Comparison of ENCODE assay signal across 16 cellular contexts in genomic region chr15:71197620-71198019, GRCh38.
DNase-seq lines count a peak whose midpoint lies in the region; ATAC-seq and TF ChIP-seq lines count a peak whose summit lies in the region.
"Had no signal": no experiment of that assay in that cellular context is flagged by ENCODE, and none has a peak within 500 bp of the region (broad histone marks: within the 10 kb centered on the region; RNA-seq: fewer than 3 reads in every experiment).

No MANE protein-coding gene starts in this region.

- ATAC-seq in DND-41 (ENCODE audit: insufficient read depth, low read depth) (no peak), HG03460 (IDR thresholded peaks at IDR 0.05; ENCODE audit: unreplicated experiment) (no peak), GM19035 (IDR thresholded peaks at IDR 0.05; ENCODE audit: unreplicated experiment) (no peak)
- ATAC-seq: GM23338 had no signal

- H3K9ac ChIP-seq in DND-41 (ENCODE audit: low read depth, low read length), result no peak overlapping the region

- no peaks in the 10 kb centered on the region for H3K36me3 ChIP-seq in DND-41 (ENCODE audit: insufficient read depth, low read length)
- H3K36me3 ChIP-seq: HAP-1 had no signal

- DNase-seq in activated CD8-positive, alpha-beta memory T cell treated with anti-CD3 and anti-CD28 coated beads for 24 hours, result peak; percentile 5
- no peak for DNase-seq in activated CD8-positive, alpha-beta memory T cell treated with anti-CD3 and anti-CD28 coated beads, Interleukin-2, amount 50 U/mL, for 48 hours
- DNase-seq in DND-41, result no peak
- peak; percentile 22 for DNase-seq in islet precursor cell
- DNase-seq: C1 segment of cervical spinal cord; Calu3; CD4-positive, alpha-beta memory T cell; COR-L47; DMS53; DMS79 treated with DMSO at 0.1 percent for 48 hours; HFFc6 had no signal

- no peaks in the 10 kb centered on the region for H3K9me3 ChIP-seq in DND-41 (ENCODE audit: insufficient read depth, low read length, severe bottlenecking)
- H3K9me3 ChIP-seq: HAP-1 had no signal

- no peak for TF ChIP-seq CTCF in DND-41 (IDR thresholded peaks at IDR 0.05; ENCODE audit: borderline replicate concordance, extremely low read depth, low read length, poor library complexity, severe bottlenecking)

- H3K4me2 ChIP-seq in DND-41 (ENCODE audit: insufficient read depth, low read length), result no peak overlapping the region
- H3K4me2 ChIP-seq: GM23338 had no signal

- H3K79me2 ChIP-seq in DND-41 (ENCODE audit: insufficient read depth, low read length), result no peaks in the 10 kb centered on the region

- no peaks in the 10 kb centered on the region for H3K27me3 ChIP-seq in DND-41 (ENCODE audit: insufficient read depth, low read length, poor library complexity)

- H3K4me3 ChIP-seq in DND-41 (ENCODE audit: low read depth in 1 of 2, low read length in 2 of 2), result no peak overlapping the region
- H3K4me3 ChIP-seq: GM23338, HAP-1 had no signal

- no peaks in the 10 kb centered on the region; the same call in 1 of the 2 replicates for H4K20me1 ChIP-seq in DND-41 (ENCODE audit: insufficient read depth, low read length)

- no peak overlapping the region for H3K27ac ChIP-seq in DND-41 (ENCODE audit: low read length)
- H3K27ac ChIP-seq: 22Rv1 had no signal

- H2AFZ ChIP-seq in DND-41 (ENCODE audit: low read depth, low read length), result 0 out of 2 replicates have a peak overlapping the region, but pooled peaks have one; percentile 5
- H2AFZ ChIP-seq: GM23338 had no signal

- no peaks in the 10 kb centered on the region for H3K4me1 ChIP-seq in DND-41 (ENCODE audit: insufficient read depth, low read length)
- H3K4me1 ChIP-seq: HAP-1 had no signal

Comparison
In these comparisons a context has a peak if more than half of its experiments do, and no peak if none do; other contexts are left out.
1. DNase-seq: peak in activated CD8-positive, alpha-beta memory T cell treated with anti-CD3 and anti-CD28 coated beads for 24 hours (single experiment) and islet precursor cell (single experiment); none in activated CD8-positive, alpha-beta memory T cell treated with anti-CD3 and anti-CD28 coated beads, Interleukin-2, amount 50 U/mL, for 48 hours (single experiment) and DND-41 (single experiment).